Comparison of ENCODE assay signal across 1 cellular context in the genomic region with DNA sequence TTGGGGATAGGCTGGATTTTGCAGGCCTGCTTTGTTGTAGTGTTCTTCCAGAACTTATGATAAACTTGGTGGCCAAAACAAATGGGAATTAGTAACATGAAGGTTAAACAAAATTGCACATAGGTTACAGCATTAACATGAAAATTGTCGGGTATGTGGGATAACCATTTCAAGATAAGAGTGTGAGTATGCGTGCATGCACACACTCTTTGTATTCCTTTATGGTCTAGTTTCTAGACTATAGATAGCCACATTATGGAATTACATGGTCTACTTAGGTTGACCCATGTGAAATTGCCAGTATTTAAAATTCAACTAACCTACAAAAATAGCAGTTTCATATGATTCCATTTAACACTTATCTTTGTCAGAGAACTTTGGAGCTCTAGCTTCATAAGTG.
TF ChIP-seq lines count a peak whose summit lies in the region.

No MANE protein-coding gene starts in this region.

TF ChIP-seq in IMR-90, 13 proteins besides CTCF, POLR2A, EP300 and RAD21 (continued from another document):
- TF ChIP-seq, protein P1, sequence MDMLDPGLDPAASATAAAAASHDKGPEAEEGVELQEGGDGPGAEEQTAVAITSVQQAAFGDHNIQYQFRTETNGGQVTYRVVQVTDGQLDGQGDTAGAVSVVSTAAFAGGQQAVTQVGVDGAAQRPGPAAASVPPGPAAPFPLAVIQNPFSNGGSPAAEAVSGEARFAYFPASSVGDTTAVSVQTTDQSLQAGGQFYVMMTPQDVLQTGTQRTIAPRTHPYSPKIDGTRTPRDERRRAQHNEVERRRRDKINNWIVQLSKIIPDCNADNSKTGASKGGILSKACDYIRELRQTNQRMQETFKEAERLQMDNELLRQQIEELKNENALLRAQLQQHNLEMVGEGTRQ (IDR thresholded peaks at IDR 0.05; ENCODE audit: low read depth, low read length) = no peak
- no peak for TF ChIP-seq RCOR1 (IDR thresholded peaks at IDR 0.05; ENCODE audit: insufficient replicate concordance, low read length)
- no peak for TF ChIP-seq MXI1 (IDR thresholded peaks at IDR 0.05; ENCODE audit: borderline replicate concordance, low read depth, low read length)
TF ChIP-seq in IMR-90: peak in this region for 0.
